In the genomic region with DNA sequence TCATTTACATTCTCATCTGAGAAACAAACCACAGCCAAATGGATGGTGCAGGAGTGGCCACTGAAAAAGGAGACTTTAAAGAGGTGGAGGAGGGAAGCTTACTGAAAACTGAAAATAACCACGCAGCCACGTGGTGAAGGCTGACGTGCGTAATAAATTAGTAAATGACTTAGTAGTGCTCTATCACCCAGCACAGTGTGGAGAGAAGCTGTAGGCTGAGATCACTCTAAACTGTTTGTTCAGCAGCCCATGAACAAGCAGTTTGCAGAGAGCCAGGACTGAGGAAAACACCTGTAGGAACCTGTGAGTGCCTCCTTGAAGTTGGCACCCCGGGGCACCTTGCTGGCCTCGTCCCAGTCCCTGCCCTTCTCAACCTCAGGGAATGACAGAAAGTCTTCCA, we compare ENCODE assay signal across 18 cellular contexts.
DNase-seq lines count a peak whose midpoint lies in the region; ATAC-seq lines count a peak whose summit lies in the region.
"Had no signal": no experiment of that assay in that cellular context is flagged by ENCODE, and none has a peak within 500 bp of the region (broad histone marks: within the 10 kb centered on the region; RNA-seq: fewer than 3 reads in every experiment).

No MANE protein-coding gene starts in this region.

- H3K4me1 ChIP-seq in right cardiac atrium (ENCODE audit: control insufficient read depth, insufficient read depth, low read length), result no peaks in the 10 kb centered on the region
- H3K4me1 ChIP-seq: BE2C had no signal

- ATAC-seq in right cardiac atrium (no peak), HG02642 (IDR thresholded peaks at IDR 0.05; ENCODE audit: poor library complexity, unreplicated experiment) (no peak)
- ATAC-seq: CD8-positive, alpha-beta T cell; T-helper 17 cell had no signal

- WGBS in right cardiac atrium, result 90% methylated on average over 6 of the region's 6 CpGs

- H3K27ac ChIP-seq in right cardiac atrium (ENCODE audit: low read length), result no peak overlapping the region
- H3K27ac ChIP-seq: 22Rv1 had no signal

- no peaks in the 10 kb centered on the region for H3K9me3 ChIP-seq in right cardiac atrium (ENCODE audit: control insufficient read depth, low read length)
- H3K9me3 ChIP-seq: BE2C, HAP-1 had no signal

- DNase-seq in DMS53 (lab: John Stamatoyannopoulos, UW), result peak; percentile 64
- no peak for DNase-seq in DMS53 treated with DMSO at 0.1 percent for 48 hours (lab: John Stamatoyannopoulos, UW; ENCODE audit: unreplicated experiment)
- peak; percentile 28 for DNase-seq in NCI-H526 treated with DMSO at 0.1 percent for 48 hours (lab: John Stamatoyannopoulos, UW)
- peak; percentile 22 for DNase-seq in left kidney (ENCODE audit: low read depth, low spot score)
- DNase-seq in activated effector memory CD4-positive, alpha-beta T cell treated with Interleukin-2 at 50 U/mL for 16 hours, result no peak
- no peak for DNase-seq in right cardiac atrium
- DNase-seq in DMS 273 treated with DMSO at 0.1 percent for 48 hours (lab: John Stamatoyannopoulos, UW), result no peak
- DNase-seq: BE2C; CD8-positive, alpha-beta T cell; NCI-H1105; NCI-H1694 treated with DMSO at 0.1 percent for 48 hours; NCI-H524 treated with DMSO at 0.1 percent for 48 hours; RPMI8226; SIG-M5; T-helper 17 cell had no signal

- no peak overlapping the region for H3K4me3 ChIP-seq in right cardiac atrium (ENCODE audit: low read length)
- H3K4me3 ChIP-seq: HAP-1 had no signal

- intact Hi-C loops in right cardiac atrium (cut with DNase I), result no loop called here

- no peaks in the 10 kb centered on the region for H3K27me3 ChIP-seq in right cardiac atrium (ENCODE audit: control insufficient read depth, insufficient read depth)
- H3K27me3 ChIP-seq: BE2C had no signal

Comparison
In these comparisons a context has a peak if more than half of its experiments do, and no peak if none do; other contexts are left out.
1. DNase-seq: peak in DMS53 (single experiment), NCI-H526 treated with DMSO at 0.1 percent for 48 hours (single experiment) and left kidney (single experiment); none in DMS53 treated with DMSO at 0.1 percent for 48 hours (single experiment), activated effector memory CD4-positive, alpha-beta T cell treated with Interleukin-2 at 50 U/mL for 16 hours (single experiment), right cardiac atrium (0 of 3) and DMS 273 treated with DMSO at 0.1 percent for 48 hours (single experiment).